ENCODE assay signal across 1 cellular context in genomic region chr11:45171550-45171949, GRCh38.
TF ChIP-seq lines count a peak whose summit lies in the region.

No MANE protein-coding gene starts in this region.

TF ChIP-seq in H1, 55 proteins besides CTCF, POLR2A, EP300 and RAD21:
- TF ChIP-seq RXRA (IDR thresholded peaks at IDR 0.05; ENCODE audit: insufficient read depth, low read depth, low read length) (no peak), MAX (IDR thresholded peaks at IDR 0.05) (no peak)
